ENCODE assay signal across 38 cellular contexts in genomic region chr15:50233192-50233736, GRCh38. TPM values are rescaled to one million over a fixed set of nuclear protein-coding genes. Genes with fewer than 3 reads are reported as not detected.
"Had no signal": no experiment of that assay in that cellular context is flagged by ENCODE, and none has a peak within 500 bp of the region (broad histone marks: within the 10 kb centered on the region; RNA-seq: fewer than 3 reads in every experiment).

No MANE protein-coding gene starts in this region.

- H3K9me3 ChIP-seq: adrenal gland, body of pancreas, breast epithelium had no signal

- H3K27ac ChIP-seq: adrenal gland, body of pancreas, breast epithelium, RWPE1, VCaP had no signal

- FAIRE-seq: astrocyte, RCC 7860 had no signal

- ATAC-seq: activated naive CD4-positive, alpha-beta T cell treated with anti-CD3 and anti-CD28 coated beads, Interleukin-2, amount 50 U/mL, for 72 hours; activated T-cell treated with anti-CD3 and anti-CD28 coated beads, Interleukin-2, amount 50 U/mL, for 4 hours; body of pancreas; PC-3; Right ventricle myocardium inferior; SK-N-SH treated with all-trans-retinoic acid at 6 μM for 48 hours; T-cell had no signal

- DNase-seq: activated B cell treated with CpG ODN at 0.5 μM for 24 hours; activated CD4-positive, alpha-beta T cell treated with anti-CD3 and anti-CD28 coated beads for 4 hours; activated CD4-positive, alpha-beta T cell treated with anti-CD3 and anti-CD28 coated beads, Interleukin-2, amount 50 U/mL, for 4 hours; activated CD4-positive, CD25-positive, alpha-beta regulatory T cell treated with anti-CD3 and anti-CD28 coated beads, Interleukin-2, amount 50 U/mL, for 72 hours; activated CD8-positive, alpha-beta memory T cell treated with anti-CD3 and anti-CD28 coated beads, Interleukin-2, amount 50 U/mL, for 4 hours; activated gamma-delta T cell treated with Interleukin-2 at 50 U/mL for 16 hours; activated naive CD4-positive, alpha-beta T cell treated with anti-CD3 and anti-CD28 coated beads for 36 hours; activated T-cell treated with anti-CD3 and anti-CD28 coated beads for 4 hours; activated T-cell treated with anti-CD3 and anti-CD28 coated beads, Interleukin-2, amount 50 U/mL, for 4 hours; body of pancreas; Kasumi-1; KBM-7; MM.1S; NCI-H1092 treated with DMSO at 0.1 percent for 48 hours; NCI-H187; NCI-H2029 treated with DMSO at 0.1 percent for 48 hours; NCI-H2107; NCI-H2171; NCI-H510A; NCI-H526; NCI-H748 treated with DMSO at 0.1 percent for 48 hours; NK-92 treated with Interleukin-12 subunit alpha and Interleukin-12 subunit beta, amount 100 ng/mL, for 24 hours; PC-3; SIG-M5; T-cell; T-helper 2 cell; T-helper 9 cell had no signal

- H3K36me3 ChIP-seq: adrenal gland, breast epithelium had no signal

- H3K4me1 ChIP-seq: adrenal gland, body of pancreas, breast epithelium had no signal

- H3K4me3 ChIP-seq: adrenal gland, body of pancreas, breast epithelium had no signal

- H3K27me3 ChIP-seq: adrenal gland, body of pancreas, breast epithelium had no signal

RNA-seq across cellular contexts. Expression of gene HDC, which starts 32.3 kb away (rescaled TPM):
- total RNA-seq: activated B cell treated with CpG ODN at 0.5 μM for 24 hours, astrocyte, body of pancreas, PC-3, SK-MEL-5 had no signal

RNA-seq across cellular contexts. Expression of gene SLC27A2, which starts 51.3 kb away (rescaled TPM):
- total RNA-seq: cardiac septum, Right ventricle myocardium inferior had no signal
